ENCODE assay signal across 32 cellular contexts in the genomic region with DNA sequence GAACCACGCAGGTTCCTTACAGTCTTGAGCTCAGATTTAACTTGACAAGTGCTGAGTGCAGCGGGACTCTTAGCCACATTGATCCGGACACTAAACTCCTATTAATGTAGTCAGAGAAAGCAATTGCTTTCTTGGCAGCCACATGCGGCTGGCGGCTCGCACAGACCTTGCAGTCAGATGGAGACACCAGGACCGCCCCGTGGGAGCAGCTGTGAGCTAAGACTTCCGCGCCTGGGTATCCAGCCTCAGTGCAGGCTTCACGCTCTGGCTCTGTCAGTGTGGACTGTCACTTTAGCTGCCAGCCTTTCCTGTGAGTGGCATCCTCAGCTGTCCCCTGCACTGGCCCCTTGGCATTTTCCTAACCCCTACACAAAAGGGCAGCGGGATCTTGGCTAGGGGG.
A peak's percentile ranks its signal among the peaks of the same experiment; 100 is the strongest.
DNase-seq lines count a peak whose midpoint lies in the region; ATAC-seq and TF ChIP-seq lines count a peak whose summit lies in the region.
"Had no signal": no experiment of that assay in that cellular context is flagged by ENCODE, and none has a peak within 500 bp of the region (broad histone marks: within the 10 kb centered on the region; RNA-seq: fewer than 3 reads in every experiment).

No MANE protein-coding gene starts in this region.

- H3K27me3 ChIP-seq in psoas muscle (ENCODE audit: insufficient read depth in 3 of 3, low read length in 2 of 3) (peaks cover 0 to 40% (median 3%) of the 10 kb centered on the region in 3 donors), heart left ventricle (peaks cover 0 to 38% (median 13%) of the 10 kb centered on the region in 9 donors)
- H3K27me3 ChIP-seq: cardiac muscle cell, uterus had no signal

- DNase-seq in NCI-H2227 (lab: John Stamatoyannopoulos, UW; ENCODE audit: unreplicated experiment) (peak; percentile 29), NCI-H2227 treated with DMSO at 0.1 percent for 48 hours (lab: John Stamatoyannopoulos, UW) (no peak), NCI-H1694 treated with DMSO at 0.1 percent for 48 hours (lab: John Stamatoyannopoulos, UW) (peak; percentile 31), globus pallidus (ENCODE audit: low spot score) (peak; percentile 37), psoas muscle (peak in 1 of 2 donors; percentile 13), heart left ventricle (no peak), EL (no peak)
- DNase-seq: 8988T; activated CD4-positive, alpha-beta memory T cell treated with anti-CD3 and anti-CD28 coated beads for 36 hours; activated CD4-positive, CD25-positive, alpha-beta regulatory T cell treated with anti-CD3 and anti-CD28 coated beads, Interleukin-2, amount 50 U/mL, for 72 hours; activated CD8-positive, alpha-beta memory T cell treated with anti-CD3 and anti-CD28 coated beads, Interleukin-2, amount 50 U/mL, for 48 hours; AML-193; CD8-positive, alpha-beta memory T cell; DMS153; endodermal cell; GDM1; KBM-7; mesenchymal stem cell; MM.1S; NCI-H1436; NCI-H526 treated with DMSO at 0.1 percent for 48 hours; uterus had no signal

- H3K4me3 ChIP-seq in psoas muscle: no peak overlapping the region
- H3K4me3 ChIP-seq in heart left ventricle: no peak overlapping the region
- H3K4me3 ChIP-seq: cardiac muscle cell, esophagus muscularis mucosa, HAP-1, SK-N-MC, skin epidermis, thoracic aorta, uterus had no signal

- H3K27ac ChIP-seq in psoas muscle (no peak overlapping the region), heart left ventricle (no peak overlapping the region)
- H3K27ac ChIP-seq: cardiac muscle cell, esophagus muscularis mucosa, RWPE1, SK-N-MC, skin epidermis, thoracic aorta, uterus had no signal

- H3K36me3 ChIP-seq in psoas muscle (ENCODE audit: insufficient read depth in 1 of 2, low read depth in 1 of 2) (no peaks in the 10 kb centered on the region), heart left ventricle (no peaks in the 10 kb centered on the region)
- H3K36me3 ChIP-seq: cardiac muscle cell, esophagus muscularis mucosa, HAP-1, thoracic aorta, uterus had no signal

- TF ChIP-seq POLR2A in heart left ventricle (IDR thresholded peaks at IDR 0.05): no peak

- H3K4me1 ChIP-seq in psoas muscle: no peaks in the 10 kb centered on the region
- no peaks in the 10 kb centered on the region for H3K4me1 ChIP-seq in heart left ventricle
- H3K4me1 ChIP-seq: esophagus muscularis mucosa, HAP-1, uterus had no signal

- peak in 3 of 4 donors; percentile 40 to 71 (median 55) for ATAC-seq in psoas muscle
- ATAC-seq in HG02970 (IDR thresholded peaks at IDR 0.05; ENCODE audit: low FRiP score, unreplicated experiment): no peak
- ATAC-seq in heart left ventricle: no peak
- ATAC-seq: activated naive CD4-positive, alpha-beta T cell treated with anti-CD3 and anti-CD28 coated beads, Interleukin-2, amount 50 U/mL, for 72 hours; left lobe of liver had no signal

- H3K9me3 ChIP-seq in psoas muscle (no peaks in the 10 kb centered on the region), heart left ventricle (no peaks in the 10 kb centered on the region)
- H3K9me3 ChIP-seq: esophagus muscularis mucosa, HAP-1, thoracic aorta, uterus had no signal

- no peak for TF ChIP-seq CTCF in psoas muscle (IDR thresholded peaks at IDR 0.05)
- TF ChIP-seq CTCF in heart left ventricle (IDR thresholded peaks at IDR 0.05): no peak

- intact Hi-C loops in psoas muscle (cut with DNase I): no loop called here
- intact Hi-C loops in heart left ventricle (cut with DNase I): no loop called here

- 13 to 18% (median 14%) methylated on average over 12 of the region's 12 CpGs for WGBS in psoas muscle, 3 donors
- 48 to 63% (median 60%) methylated on average over 11 to 12 of the region's 12 CpGs for WGBS in heart left ventricle, 4 donors

Comparison
In these comparisons a context has a peak if more than half of its experiments do, and no peak if none do; other contexts are left out.
1. DNase-seq: peak in NCI-H2227 (single experiment), NCI-H1694 treated with DMSO at 0.1 percent for 48 hours (single experiment) and globus pallidus (single experiment); none in NCI-H2227 treated with DMSO at 0.1 percent for 48 hours (single experiment), heart left ventricle (0 of 5) and EL (single experiment).
2. ATAC-seq: peak in psoas muscle (3 of 4); none in HG02970 (single experiment) and heart left ventricle (0 of 4).